5 cellular contexts compared by ENCODE assay signal in the genomic region with DNA sequence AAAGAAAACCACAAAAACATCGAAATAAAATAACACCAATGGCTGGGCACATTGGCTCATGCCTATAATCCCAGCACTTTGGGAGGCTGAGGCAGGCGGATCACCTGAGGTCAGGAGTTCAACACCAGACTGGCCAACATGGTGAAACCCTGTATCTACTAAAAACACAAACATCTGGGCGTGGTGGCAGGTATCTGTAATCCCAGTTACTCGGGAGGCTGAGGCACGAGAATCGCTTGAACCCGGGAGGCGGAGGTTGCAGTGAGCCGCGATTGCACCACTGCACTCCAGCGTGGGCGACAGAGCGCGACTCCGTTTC. TPM values are rescaled to one million over a fixed set of nuclear protein-coding genes. Genes with fewer than 3 reads are reported as not detected.
"Had no signal": no experiment of that assay in that cellular context is flagged by ENCODE, and none has a peak within 500 bp of the region (broad histone marks: within the 10 kb centered on the region; RNA-seq: fewer than 3 reads in every experiment).

No MANE protein-coding gene starts in this region.

RNA-seq across cellular contexts. Expression of gene RNF223, which starts 16.4 kb away (rescaled TPM):
- total RNA-seq: heart right ventricle, left cardiac atrium, posterior vena cava had no signal
- polyA plus RNA-seq: cardiac muscle cell, heart right ventricle, SK-N-SH had no signal
